In the genomic region with DNA sequence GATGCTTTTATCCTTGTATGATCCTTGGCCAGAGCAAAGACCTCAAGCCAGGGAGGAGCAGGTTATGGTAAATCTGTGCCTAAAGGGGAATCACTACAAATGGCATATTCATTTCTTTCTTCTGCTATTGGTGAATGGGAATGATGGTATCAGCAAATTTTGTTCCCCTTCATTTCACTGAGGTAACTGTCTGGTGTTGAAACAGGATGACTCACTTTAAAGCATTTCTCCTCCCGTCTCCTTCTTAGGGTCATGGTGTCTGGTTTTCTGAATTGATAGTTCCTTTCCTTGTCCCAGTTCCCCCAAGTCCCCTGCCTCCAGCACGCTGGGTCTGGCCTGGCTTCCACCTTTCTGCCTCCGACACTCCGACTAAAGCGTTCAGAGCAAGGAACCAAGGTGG, we compare ENCODE assay signal across 14 cellular contexts.
DNase-seq lines count a peak whose midpoint lies in the region; ATAC-seq and TF ChIP-seq lines count a peak whose summit lies in the region.
"Had no signal": no experiment of that assay in that cellular context is flagged by ENCODE, and none has a peak within 500 bp of the region (broad histone marks: within the 10 kb centered on the region; RNA-seq: fewer than 3 reads in every experiment).

No MANE protein-coding gene starts in this region.

- H3K36me3 Mint-ChIP-seq in dendritic cell treated with granulocyte-macrophage colony-stimulating factor and Interleukin-4, amounts not matched to agents 40 ng/mL and 50 ng/mL, for 4 days (ENCODE audit: low read depth): no peaks in the 10 kb centered on the region
- H3K36me3 Mint-ChIP-seq: CD4-positive, alpha-beta memory T cell had no signal

- H3K9ac ChIP-seq in mesenchymal stem cell (ENCODE audit: low read length): no peak overlapping the region

- H3K4me1 Mint-ChIP-seq in dendritic cell treated with granulocyte-macrophage colony-stimulating factor and Interleukin-4, amounts not matched to agents 40 ng/mL and 50 ng/mL, for 4 days (ENCODE audit: low read depth): peaks cover 50% of the 10 kb centered on the region

- H3K79me1 ChIP-seq in mesenchymal stem cell (replicated peaks; ENCODE audit: low read length, poor library complexity, severe bottlenecking): no peaks in the 10 kb centered on the region

- H3K9me3 ChIP-seq in mesenchymal stem cell (ENCODE audit: control insufficient read depth, low read length): no peaks in the 10 kb centered on the region
- H3K9me3 ChIP-seq in esophagus muscularis mucosa: no peaks in the 10 kb centered on the region

- H2BK5ac ChIP-seq in mesenchymal stem cell (ENCODE audit: low read depth, low read length, poor library complexity, severe bottlenecking): no peak overlapping the region

- no peak overlapping the region for H2AK5ac ChIP-seq in mesenchymal stem cell (ENCODE audit: low read length, severe bottlenecking)

- no peak overlapping the region for H2BK12ac ChIP-seq in mesenchymal stem cell (ENCODE audit: low read length in 2 of 2)

- H3K4me3 Mint-ChIP-seq in dendritic cell treated with granulocyte-macrophage colony-stimulating factor and Interleukin-4, amounts not matched to agents 40 ng/mL and 50 ng/mL, for 4 days: no peak overlapping the region
- H3K4me3 Mint-ChIP-seq: CD4-positive, alpha-beta memory T cell had no signal

- H3K4me1 ChIP-seq in mesenchymal stem cell (ENCODE audit: control insufficient read depth, insufficient read depth, low read depth, low read length) (peaks cover 2% of the 10 kb centered on the region), esophagus muscularis mucosa (peaks cover 0 to 6% (median 3%) of the 10 kb centered on the region in 4 donors)

- no peak overlapping the region for H3K4ac ChIP-seq in mesenchymal stem cell (ENCODE audit: low read depth in 1 of 2, low read length in 2 of 2)

- H3K27ac ChIP-seq in mesenchymal stem cell (ENCODE audit: low read length, poor library complexity, severe bottlenecking) (peak overlapping the region; percentile 70), esophagus muscularis mucosa (replicated peaks in 1 of 4) (no peak overlapping the region)

- H3K23ac ChIP-seq in mesenchymal stem cell (ENCODE audit: low read length in 2 of 2): no peak overlapping the region

- no peak for TF ChIP-seq CTCF in esophagus muscularis mucosa (IDR thresholded peaks at IDR 0.05)

- no peak overlapping the region for H2AFZ ChIP-seq in mesenchymal stem cell (ENCODE audit: low read depth, low read length)

- H3K4me2 ChIP-seq in mesenchymal stem cell (ENCODE audit: low read length, poor library complexity, severe bottlenecking): no peak overlapping the region

- no peak for TF ChIP-seq EP300 in esophagus muscularis mucosa (IDR thresholded peaks at IDR 0.05)

- intact Hi-C loops in dendritic cell treated with granulocyte-macrophage colony-stimulating factor and Interleukin-4, amounts not matched to agents 40 ng/mL and 50 ng/mL, for 4 days (cut with micrococcal nuclease): no loop called here
- intact Hi-C loops in sciatic nerve (cut with DNase I) (no loop called here), esophagus muscularis mucosa (cut with DNase I) (loop anchor here (5.0 kb wide), 1 partner anchor 52 kb away; no protein-coding TSS in a partner anchor)

- no peaks in the 10 kb centered on the region for H3K27me3 ChIP-seq in mesenchymal stem cell (ENCODE audit: control insufficient read depth in 1 of 2, insufficient read depth in 1 of 2, low read length in 2 of 2)
- no peaks in the 10 kb centered on the region for H3K27me3 ChIP-seq in esophagus muscularis mucosa

- H3K14ac ChIP-seq in mesenchymal stem cell (ENCODE audit: low read length in 2 of 2): no peak overlapping the region

- WGBS in mesenchymal stem cell: 85% methylated on average over 4 of the region's 5 CpGs
- 86% methylated on average over 5 of the region's 5 CpGs for WGBS in esophagus muscularis mucosa

- DNase-seq in EH (ENCODE audit: low read depth) (peak; percentile 74), NOMO-1 treated with dmso at 0.1 percent for 144 hours (lab: John Stamatoyannopoulos, UW; ENCODE audit: unreplicated experiment) (peak; percentile 39), mesenchymal stem cell (peak; percentile 78), sciatic nerve (ENCODE audit: low spot score) (no peak), NCI-H2081 treated with DMSO at 0.1 percent for 48 hours (lab: John Stamatoyannopoulos, UW) (no peak), esophagus muscularis mucosa (ENCODE audit: extremely low spot score) (no peak)
- no peak for DNase-seq in activated CD4-positive, alpha-beta T cell treated with anti-CD3 and anti-CD28 coated beads for 48 hours
- DNase-seq: activated T-cell treated with anti-CD3 and anti-CD28 coated beads, Interleukin-2, amount 50 U/mL, for 1 hour; amygdala; CD4-positive, alpha-beta memory T cell; NCI-H1092 treated with DMSO at 0.1 percent for 48 hours; NCI-H510A had no signal

- H4K91ac ChIP-seq in mesenchymal stem cell (ENCODE audit: low read length): no peak overlapping the region

- H2BK15ac ChIP-seq in mesenchymal stem cell (ENCODE audit: low read depth, poor library complexity, severe bottlenecking): no peak overlapping the region

- no peak overlapping the region for H4K8ac ChIP-seq in mesenchymal stem cell (ENCODE audit: low read length)

- H3K18ac ChIP-seq in mesenchymal stem cell (ENCODE audit: low read depth in 1 of 2, low read length in 2 of 2): peak overlapping the region in 1 of 2 experiments; percentile 52

- H3K4me3 ChIP-seq in mesenchymal stem cell (ENCODE audit: insufficient read depth in 1 of 2, low read depth in 1 of 2, low read length in 2 of 2): no peak overlapping the region
- no peak overlapping the region for H3K4me3 ChIP-seq in esophagus muscularis mucosa

- ATAC-seq in sciatic nerve: no peak
- ATAC-seq: activated CD4-positive, CD25-positive, alpha-beta regulatory T cell treated with anti-CD3 and anti-CD28 coated beads, Interleukin-2, amount 50 U/mL, for 24 hours had no signal

- H3K27me3 Mint-ChIP-seq in dendritic cell treated with granulocyte-macrophage colony-stimulating factor and Interleukin-4, amounts not matched to agents 40 ng/mL and 50 ng/mL, for 4 days: peaks cover 6% of the 10 kb centered on the region

- no peak for TF ChIP-seq POLR2A in esophagus muscularis mucosa (IDR thresholded peaks at IDR 0.05; ENCODE audit: low read depth)

- H2BK120ac ChIP-seq in mesenchymal stem cell (ENCODE audit: low read depth, low read length): no peak overlapping the region

- H3K27ac Mint-ChIP-seq in dendritic cell treated with granulocyte-macrophage colony-stimulating factor and Interleukin-4, amounts not matched to agents 40 ng/mL and 50 ng/mL, for 4 days: peak overlapping the region; percentile 72

- no peaks in the 10 kb centered on the region for H3K9me3 Mint-ChIP-seq in dendritic cell treated with granulocyte-macrophage colony-stimulating factor and Interleukin-4, amounts not matched to agents 40 ng/mL and 50 ng/mL, for 4 days
- H3K9me3 Mint-ChIP-seq: CD4-positive, alpha-beta memory T cell had no signal

- no peaks in the 10 kb centered on the region for H3K36me3 ChIP-seq in mesenchymal stem cell (ENCODE audit: control insufficient read depth in 1 of 2, insufficient read depth in 2 of 2, low read depth in 1 of 2, low read length in 2 of 2)
- no peaks in the 10 kb centered on the region for H3K36me3 ChIP-seq in esophagus muscularis mucosa

Comparison
In these comparisons a context has a peak if more than half of its experiments do, and no peak if none do; other contexts are left out.
1. DNase-seq: peak in EH (single experiment), NOMO-1 treated with dmso at 0.1 percent for 144 hours (single experiment) and mesenchymal stem cell (single experiment); none in activated CD4-positive, alpha-beta T cell treated with anti-CD3 and anti-CD28 coated beads for 48 hours (single experiment), sciatic nerve (single experiment), NCI-H2081 treated with DMSO at 0.1 percent for 48 hours (single experiment) and esophagus muscularis mucosa (single experiment).